10 cellular contexts compared by ENCODE assay signal in the genomic region with DNA sequence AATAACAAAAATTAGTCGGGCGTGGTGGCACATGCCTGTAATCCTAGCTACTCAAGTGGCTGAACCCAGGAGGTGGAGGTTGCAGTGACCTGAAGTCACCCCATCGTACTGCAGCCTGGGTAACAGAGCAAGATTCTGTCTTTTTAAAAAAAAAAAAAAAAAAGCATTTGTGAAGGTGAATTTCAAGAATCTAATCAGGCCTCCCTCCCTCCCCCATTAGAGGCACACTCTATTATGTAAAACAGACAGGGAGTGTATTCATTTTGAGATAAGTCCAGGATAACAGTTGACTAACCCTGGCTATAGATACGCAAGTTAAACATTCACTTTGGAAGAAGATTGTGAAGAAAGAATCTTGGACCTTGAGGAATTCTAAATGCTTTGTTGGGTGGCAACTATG. TPM values are rescaled to one million over a fixed set of nuclear protein-coding genes. Genes with fewer than 3 reads are reported as not detected.
DNase-seq lines count a peak whose midpoint lies in the region; ATAC-seq, FAIRE-seq and TF ChIP-seq lines count a peak whose summit lies in the region.
"Had no signal": no experiment of that assay in that cellular context is flagged by ENCODE, and none has a peak within 500 bp of the region (broad histone marks: within the 10 kb centered on the region; RNA-seq: fewer than 3 reads in every experiment).

No MANE protein-coding gene starts in this region.

- peaks cover 4% of the 10 kb centered on the region for H4K20me1 ChIP-seq in DOHH2 (ENCODE audit: control insufficient read depth, insufficient read depth, low read depth, low read length)
- no peaks in the 10 kb centered on the region for H4K20me1 ChIP-seq in OCI-LY1 (ENCODE audit: insufficient read depth, low read length)

- H3K79me2 ChIP-seq in DOHH2 (ENCODE audit: control insufficient read depth, low read length) (peaks cover 84% of the 10 kb centered on the region), OCI-LY1 (ENCODE audit: insufficient read depth, low read length) (peaks cover 72% of the 10 kb centered on the region), trophoblast cell (ENCODE audit: control insufficient read depth, insufficient read depth, low read length, poor library complexity) (peaks cover 12% of the 10 kb centered on the region)

- H2AK5ac ChIP-seq in trophoblast cell (ENCODE audit: low read length), result no peak overlapping the region

- no peak overlapping the region for H3K14ac ChIP-seq in trophoblast cell (ENCODE audit: low read length)

- H3K9ac ChIP-seq in OCI-LY1 (ENCODE audit: low read length) (no peak overlapping the region), trophoblast cell (ENCODE audit: low read length) (no peak overlapping the region)

- WGBS in trophoblast cell (ENCODE audit: extremely low coverage, insufficient coverage, insufficient read length), result no CpG with 5 or more reads among the region's 4 CpGs
- WGBS in esophagus muscularis mucosa, result 93% methylated on average over 4 of the region's 4 CpGs

- FAIRE-seq in HTR-8/SVneo (lab: Jason Lieb, UNC), result no peak

- no peak overlapping the region for H3K18ac ChIP-seq in trophoblast cell (ENCODE audit: low read length)

- no peak overlapping the region for H2BK12ac ChIP-seq in trophoblast cell (ENCODE audit: low read length)

- H3F3A ChIP-seq in DOHH2 (ENCODE audit: control insufficient read depth, insufficient read depth) (peaks cover 7% of the 10 kb centered on the region; the same call in 1 of the 2 replicates), OCI-LY1 (ENCODE audit: insufficient read depth, low read length) (no peaks in the 10 kb centered on the region)

- peaks cover 38% of the 10 kb centered on the region for H3K4me1 Mint-ChIP-seq in endothelial cell (ENCODE audit: unreplicated experiment)

- peaks cover 69% of the 10 kb centered on the region for H3K36me3 ChIP-seq in DOHH2 (ENCODE audit: control insufficient read depth, low read length)
- peaks cover 67% of the 10 kb centered on the region for H3K36me3 ChIP-seq in OCI-LY1 (ENCODE audit: insufficient read depth, low read length)
- H3K36me3 ChIP-seq in trophoblast cell (ENCODE audit: control insufficient read depth in 1 of 2, insufficient read depth in 2 of 2, low read length in 2 of 2), result peaks cover 14% of the 10 kb centered on the region in 2 experiments
- peaks cover 0 to 36% (median 12%) of the 10 kb centered on the region in 4 donors for H3K36me3 ChIP-seq in esophagus muscularis mucosa

- H3K4me3 Mint-ChIP-seq in endothelial cell (ENCODE audit: unreplicated experiment), result peak overlapping the region; percentile 48

- H3K9me2 ChIP-seq in DOHH2 (replicated peaks; ENCODE audit: control insufficient read depth, low read length) (no peaks in the 10 kb centered on the region), OCI-LY1 (ENCODE audit: low read depth, low read length) (no peaks in the 10 kb centered on the region)

- H3K4ac ChIP-seq in trophoblast cell (ENCODE audit: low read depth, low read length), result peak overlapping the region; percentile 33

- H3K27me3 ChIP-seq in DOHH2 (ENCODE audit: control insufficient read depth, low read length), result no peaks in the 10 kb centered on the region
- H3K27me3 ChIP-seq in OCI-LY1 (ENCODE audit: insufficient read depth, low read length), result no peaks in the 10 kb centered on the region
- no peaks in the 10 kb centered on the region for H3K27me3 ChIP-seq in trophoblast cell (ENCODE audit: insufficient read depth, low read length)
- no peaks in the 10 kb centered on the region for H3K27me3 ChIP-seq in esophagus muscularis mucosa

- H4K91ac ChIP-seq in trophoblast cell (ENCODE audit: low read depth, low read length), result no peak overlapping the region

- no peak for ATAC-seq in GM18511 (IDR thresholded peaks at IDR 0.05; ENCODE audit: unreplicated experiment)

- H3K23ac ChIP-seq in trophoblast cell (ENCODE audit: low read length), result no peak overlapping the region

- TF ChIP-seq EP300 in esophagus muscularis mucosa (IDR thresholded peaks at IDR 0.05), result no peak

- H3K27ac ChIP-seq in DOHH2 (ENCODE audit: low read depth, low read length) (no peak overlapping the region), OCI-LY1 (ENCODE audit: low read depth, low read length, poor library complexity, severe bottlenecking) (no peak overlapping the region), trophoblast cell (ENCODE audit: low read depth, low read length) (no peak overlapping the region), esophagus muscularis mucosa (replicated peaks in 1 of 4) (no peak overlapping the region)

- TF ChIP-seq POLR2A in esophagus muscularis mucosa (IDR thresholded peaks at IDR 0.05; ENCODE audit: low read depth), result no peak

- peaks cover 58% of the 10 kb centered on the region for H3K36me3 Mint-ChIP-seq in endothelial cell (ENCODE audit: low read depth, unreplicated experiment)

- DNase-seq in endothelial cell (ENCODE audit: low spot score) (no peak), trophoblast cell (peak in 1 of 2 donors; percentile 47), esophagus muscularis mucosa (ENCODE audit: extremely low spot score) (no peak), HTR-8/SVneo (ENCODE audit: insufficient read length, low spot score) (no peak), cerebellar cortex (ENCODE audit: low spot score) (no peak)
- DNase-seq: caudate nucleus, foreskin fibroblast had no signal

- H3K27me3 Mint-ChIP-seq in endothelial cell (ENCODE audit: unreplicated experiment), result peaks cover 12% of the 10 kb centered on the region

- H3K4me2 ChIP-seq in DOHH2 (ENCODE audit: low read length) (peak overlapping the region; percentile 92; the same call in 1 of the 2 replicates), OCI-LY1 (ENCODE audit: low read length) (0 out of 2 replicates have a peak overlapping the region, but pooled peaks have one; percentile 95), trophoblast cell (ENCODE audit: low read length) (no peak overlapping the region)

- H3K4me3 ChIP-seq in DOHH2 (ENCODE audit: low read length) (no peak overlapping the region), OCI-LY1 (ENCODE audit: low read depth, low read length, poor library complexity, severe bottlenecking) (peak overlapping the region; percentile 75), trophoblast cell (ENCODE audit: low read depth, low read length) (no peak overlapping the region), esophagus muscularis mucosa (peak overlapping the region in 2 of 4 donors; percentile 78 to 82)

- H3K4me1 ChIP-seq in DOHH2 (ENCODE audit: control insufficient read depth, low read length), result peaks cover 41% of the 10 kb centered on the region
- peaks cover 48% of the 10 kb centered on the region for H3K4me1 ChIP-seq in OCI-LY1 (ENCODE audit: insufficient read depth, low read length, severe bottlenecking)
- H3K4me1 ChIP-seq in trophoblast cell (ENCODE audit: control insufficient read depth in 1 of 2, insufficient read depth in 2 of 2, low read length in 2 of 2), result peaks cover 9 to 10% of the 10 kb centered on the region in 2 experiments
- H3K4me1 ChIP-seq in esophagus muscularis mucosa, result peaks cover 41 to 63% (median 58%) of the 10 kb centered on the region in 4 donors

- H3K27ac Mint-ChIP-seq in endothelial cell (ENCODE audit: unreplicated experiment), result no peak overlapping the region

- no peak for TF ChIP-seq CTCF in DOHH2 (IDR thresholded peaks at IDR 0.05; ENCODE audit: low read depth, low read length, poor library complexity, severe bottlenecking)
- TF ChIP-seq CTCF in OCI-LY1 (IDR thresholded peaks at IDR 0.05; ENCODE audit: low read length), result no peak
- TF ChIP-seq CTCF in endothelial cell (IDR thresholded peaks at IDR 0.05; ENCODE audit: unreplicated experiment), result no peak
- TF ChIP-seq CTCF in esophagus muscularis mucosa (IDR thresholded peaks at IDR 0.05), result no peak

- no peak overlapping the region for H4K12ac ChIP-seq in trophoblast cell (ENCODE audit: low read depth, low read length)

- H2AFZ ChIP-seq in OCI-LY1 (ENCODE audit: low read length), result no peak overlapping the region
- no peak overlapping the region for H2AFZ ChIP-seq in trophoblast cell (ENCODE audit: insufficient read depth, low read length, poor library complexity)

- peaks cover 5% of the 10 kb centered on the region; the same call in 1 of the 2 replicates for H3K9me3 ChIP-seq in DOHH2 (ENCODE audit: control insufficient read depth, insufficient read depth, low read length)
- H3K9me3 ChIP-seq in OCI-LY1 (ENCODE audit: low read length), result peaks cover 13% of the 10 kb centered on the region
- H3K9me3 ChIP-seq in trophoblast cell (ENCODE audit: insufficient read depth, low read depth, low read length), result peaks cover 2% of the 10 kb centered on the region
- H3K9me3 ChIP-seq in esophagus muscularis mucosa, result no peaks in the 10 kb centered on the region

- intact Hi-C loops in esophagus muscularis mucosa (cut with DNase I), result loop anchor here (5.0 kb wide), 1 partner anchor 305 kb away; a partner anchor contains a TSS

- H3K79me1 ChIP-seq in trophoblast cell (ENCODE audit: low read length), result peaks cover 11% of the 10 kb centered on the region

- no peak overlapping the region for H2BK5ac ChIP-seq in trophoblast cell (ENCODE audit: low read depth, low read length, poor library complexity)

- H4K8ac ChIP-seq in trophoblast cell (ENCODE audit: low read depth, low read length), result no peak overlapping the region

- H3K9me3 Mint-ChIP-seq in endothelial cell (ENCODE audit: unreplicated experiment), result peaks cover 5% of the 10 kb centered on the region

- no peak overlapping the region for H2BK120ac ChIP-seq in trophoblast cell (ENCODE audit: insufficient read depth, low read length, poor library complexity)

RNA-seq across cellular contexts. Expression of a gene that starts 2.9 kb away (rescaled TPM):
- 104 TPM for total RNA-seq in endothelial cell (ENCODE audit: unreplicated experiment)
- polyA plus RNA-seq in trophoblast cell (2013), result 38.8 and 41.7 TPM in 2 replicates
- 10 to 100 TPM; 28.3 to 36.2 (median 32.8) TPM for total RNA-seq in esophagus muscularis mucosa
